Comparison of ENCODE assay signal across 11 cellular contexts in the genomic region with DNA sequence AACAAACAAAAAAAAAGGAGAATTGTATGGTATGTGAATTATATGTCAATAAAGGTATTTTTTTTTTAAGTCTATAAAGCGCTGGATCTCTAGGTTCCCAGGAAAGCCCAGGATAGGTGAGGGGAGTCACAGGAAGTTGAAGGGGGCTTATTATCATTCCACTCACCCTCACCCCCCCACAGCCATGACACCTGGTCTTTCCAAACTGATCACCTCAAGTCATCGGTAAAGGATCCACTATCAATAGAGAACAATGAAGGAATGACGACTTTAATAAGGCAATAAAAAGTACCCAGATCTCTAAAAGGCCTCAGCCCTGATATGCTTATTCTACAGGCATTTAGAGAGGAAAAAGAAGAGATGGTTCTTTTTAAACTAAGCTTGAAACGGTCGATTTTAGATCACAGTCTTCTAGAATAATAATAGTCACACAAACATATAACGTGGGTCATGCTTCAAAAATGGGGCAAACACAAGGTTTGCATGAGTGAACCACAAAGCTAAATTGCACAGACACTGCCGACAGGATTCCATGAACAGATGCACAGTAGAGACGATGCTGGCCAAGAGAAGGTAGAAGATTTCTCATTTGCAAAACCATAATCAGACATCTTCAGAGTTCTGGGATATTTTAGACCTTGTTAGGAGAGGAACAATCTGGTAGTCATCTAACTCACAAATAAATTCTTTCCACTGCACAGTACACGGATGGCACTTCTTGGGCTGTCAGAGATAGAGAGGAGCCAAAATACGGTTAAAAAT. TPM values are rescaled to one million over a fixed set of nuclear protein-coding genes. Genes with fewer than 3 reads are reported as not detected.
DNase-seq lines count a peak whose midpoint lies in the region; ATAC-seq and TF ChIP-seq lines count a peak whose summit lies in the region.
"Had no signal": no experiment of that assay in that cellular context is flagged by ENCODE, and none has a peak within 500 bp of the region (broad histone marks: within the 10 kb centered on the region; RNA-seq: fewer than 3 reads in every experiment).

No MANE protein-coding gene starts in this region.

- H3K9ac ChIP-seq in HCT116 (ENCODE audit: low read length) = peak overlapping the region; percentile 31; the same call in 1 of the 2 replicates

- peak overlapping the region; percentile 12 for H3K27ac Mint-ChIP-seq in stimulated activated effector memory CD8-positive, alpha-beta T cell treated with anti-CD3 and anti-CD28 coated beads, Interleukin-12 subunit alpha, Interleukin-12 subunit beta, amount 100 ng/mL, for 72 hours

- no peaks in the 10 kb centered on the region for H3K9me3 Mint-ChIP-seq in stimulated activated effector memory CD8-positive, alpha-beta T cell treated with anti-CD3 and anti-CD28 coated beads, Interleukin-12 subunit alpha, Interleukin-12 subunit beta, amount 100 ng/mL, for 72 hours

- POLR2A ChIA-PET in HCT116 (lab: Charles Lee) = no interaction called here

- TF ChIP-seq RAD21 in HCT116 (IDR thresholded peaks at IDR 0.05; ENCODE audit: low read depth) = no peak

- H3K27ac ChIP-seq in HCT116 (ENCODE audit: low read depth, low read length) = peak overlapping the region; percentile 36
- peak overlapping the region; percentile 78 to 87 for H3K27ac ChIP-seq in breast epithelium
- peak overlapping the region; percentile 71 for H3K27ac ChIP-seq in lower lobe of right lung

- no TSS peak for BruUV-seq in HCT116 (replicated peaks; lab: Mats Ljungman, UMichigan)

- H3K36me3 Mint-ChIP-seq in stimulated activated effector memory CD8-positive, alpha-beta T cell treated with anti-CD3 and anti-CD28 coated beads, Interleukin-12 subunit alpha, Interleukin-12 subunit beta, amount 100 ng/mL, for 72 hours = peaks cover 75% of the 10 kb centered on the region

- H3K4me3 Mint-ChIP-seq in stimulated activated effector memory CD8-positive, alpha-beta T cell treated with anti-CD3 and anti-CD28 coated beads, Interleukin-12 subunit alpha, Interleukin-12 subunit beta, amount 100 ng/mL, for 72 hours = no peak overlapping the region

- H3K4me2 ChIP-seq in HCT116 (ENCODE audit: low read length) = peak overlapping the region; percentile 74

- ATAC-seq in HCT116 (no peak), lower lobe of right lung (no peak)
- no peak for ATAC-seq in stimulated activated effector memory CD8-positive, alpha-beta T cell treated with anti-CD3 and anti-CD28 coated beads, Interleukin-12 subunit alpha, Interleukin-12 subunit beta, amount 100 ng/mL, for 72 hours

- no peaks in the 10 kb centered on the region for H3K9me2 ChIP-seq in HCT116 (ENCODE audit: insufficient read depth)

- H4K20me1 ChIP-seq in HCT116 (ENCODE audit: insufficient read depth) = no peaks in the 10 kb centered on the region

- RAD21 ChIA-PET in HCT116 (lab: Charles Lee; ENCODE audit: low non-redundant PET in 1 of 2, low total read pairs in 2 of 2, uncharacterized antibody in 2 of 2, unreplicated experiment in 2 of 2) = no interaction called here

- peaks cover 64% of the 10 kb centered on the region for H3K79me2 ChIP-seq in HCT116 (ENCODE audit: insufficient read depth, low read length)

- CTCF ChIA-PET in HCT116 (lab: Charles Lee) = no interaction called here

- DNase-seq in HCT116 (ENCODE audit: low read depth, low spot score) = no peak
- no peak for DNase-seq in breast epithelium (ENCODE audit: low spot score in 2 of 2)
- no peak for DNase-seq in lower lobe of right lung
- no peak for DNase-seq in stimulated activated effector memory CD8-positive, alpha-beta T cell treated with anti-CD3 and anti-CD28 coated beads, Interleukin-12 subunit alpha, Interleukin-12 subunit beta, amount 100 ng/mL, for 72 hours (ENCODE audit: low spot score in 2 of 2)
- DNase-seq in NCI-H1105 treated with DMSO at 0.1 percent for 48 hours (lab: John Stamatoyannopoulos, UW) = no peak
- no peak for DNase-seq in SW480 (ENCODE audit: low spot score)
- DNase-seq in DMS153 (lab: John Stamatoyannopoulos, UW) = no peak
- no peak for DNase-seq in SHP77 (lab: John Stamatoyannopoulos, UW)
- DNase-seq: activated CD4-positive, alpha-beta T cell treated with anti-CD3 and anti-CD28 coated beads, Interleukin-2, amount 50 U/mL, for 1 hour; central memory CD4-positive, alpha-beta T cell; MG63 had no signal

- H3K36me3 ChIP-seq in HCT116 (ENCODE audit: control insufficient read depth in 1 of 2, insufficient read depth in 2 of 2, low read length in 2 of 2) = peaks cover 0 to 2% of the 10 kb centered on the region in 2 experiments; a peak in 1 of 4 replicates
- H3K36me3 ChIP-seq in breast epithelium = no peaks in the 10 kb centered on the region
- H3K36me3 ChIP-seq in lower lobe of right lung = peaks cover 32% of the 10 kb centered on the region

- H3K4me1 Mint-ChIP-seq in stimulated activated effector memory CD8-positive, alpha-beta T cell treated with anti-CD3 and anti-CD28 coated beads, Interleukin-12 subunit alpha, Interleukin-12 subunit beta, amount 100 ng/mL, for 72 hours = peaks cover 67% of the 10 kb centered on the region

- no peak overlapping the region for H2AFZ ChIP-seq in HCT116 (ENCODE audit: low read depth, low read length, poor library complexity, severe bottlenecking)

- no peak for TF ChIP-seq POLR2A in HCT116 (IDR thresholded peaks at IDR 0.05; ENCODE audit: borderline replicate concordance, extremely low read depth, insufficient read depth, insufficient read length)
- no peak for TF ChIP-seq POLR2A in breast epithelium (IDR thresholded peaks at IDR 0.05)

- no peaks in the 10 kb centered on the region for H3K9me3 ChIP-seq in HCT116 (ENCODE audit: control insufficient read depth in 1 of 2, insufficient read depth in 1 of 2, low read depth in 1 of 2, low read length in 2 of 2)
- H3K9me3 ChIP-seq in breast epithelium = no peaks in the 10 kb centered on the region
- no peaks in the 10 kb centered on the region for H3K9me3 ChIP-seq in lower lobe of right lung
- H3K9me3 ChIP-seq: MG63 had no signal

- TF ChIP-seq CTCF in HCT116 (IDR thresholded peaks at IDR 0.05 in 2 of 3, conservative IDR thresholded peaks at IDR 0.05 in 1 of 3; ENCODE audit: borderline replicate concordance in 1 of 3, insufficient read depth in 1 of 3, low read depth in 2 of 3, low read length in 2 of 3) (no peak), breast epithelium (IDR thresholded peaks at IDR 0.05) (no peak), lower lobe of right lung (IDR thresholded peaks at IDR 0.05) (no peak)

- intact Hi-C loops in HCT116 (cut with micrococcal nuclease) (no loop called here), breast epithelium (cut with DNase I; ENCODE audit: low total_unique reads) (no loop called here), lower lobe of right lung (cut with DNase I) (no loop called here)

- H3K27me3 ChIP-seq in HCT116 (ENCODE audit: insufficient read depth, low read length) (no peaks in the 10 kb centered on the region), breast epithelium (no peaks in the 10 kb centered on the region), lower lobe of right lung (ENCODE audit: low read depth) (no peaks in the 10 kb centered on the region)
- H3K27me3 ChIP-seq: MG63 had no signal

- H3K4me1 ChIP-seq in HCT116 (ENCODE audit: control insufficient read depth in 1 of 2, insufficient read depth in 2 of 2, low read length in 2 of 2) = peaks cover 73 to 79% of the 10 kb centered on the region in 2 experiments
- H3K4me1 ChIP-seq in breast epithelium = peaks cover 0 to 23% of the 10 kb centered on the region in 2 donors
- H3K4me1 ChIP-seq in lower lobe of right lung = peaks cover 52% of the 10 kb centered on the region

- H3K4me3 ChIP-seq in HCT116 (replicated peaks in 1 of 2; ENCODE audit: low read depth in 1 of 2, low read length in 2 of 2) = no peak overlapping the region
- H3K4me3 ChIP-seq in breast epithelium = peak overlapping the region in 1 of 3 donors; percentile 19
- no peak overlapping the region for H3K4me3 ChIP-seq in lower lobe of right lung

TF ChIP-seq in HCT116, 20 proteins besides CTCF, POLR2A, EP300 and RAD21:
- TF ChIP-seq CBX3 (IDR thresholded peaks at IDR 0.05; ENCODE audit: low read depth) (no peak), TCF7L2 (IDR thresholded peaks at IDR 0.05; ENCODE audit: borderline replicate concordance, extremely low read depth, insufficient read depth, insufficient read length) (no peak), FOSL1 (IDR thresholded peaks at IDR 0.05; ENCODE audit: low read depth) (no peak)
- TF ChIP-seq, protein P1, sequence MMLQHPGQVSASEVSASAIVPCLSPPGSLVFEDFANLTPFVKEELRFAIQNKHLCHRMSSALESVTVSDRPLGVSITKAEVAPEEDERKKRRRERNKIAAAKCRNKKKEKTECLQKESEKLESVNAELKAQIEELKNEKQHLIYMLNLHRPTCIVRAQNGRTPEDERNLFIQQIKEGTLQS (IDR thresholded peaks at IDR 0.05) = no peak

RNA-seq across cellular contexts. Expression of a gene that starts 21.1 kb away (rescaled TPM):
- total RNA-seq in HCT116 (2021; ENCODE audit: unreplicated experiment) = 29.0 TPM
- 16.1 and 18.2 TPM in 2 replicates for polyA plus RNA-seq in HCT116 (2012)
- total RNA-seq in breast epithelium = 10 to 100 TPM; 40.6 to 47.7 (median 41.4) TPM
- total RNA-seq in lower lobe of right lung = 57.6 TPM
